Comparison of ENCODE assay signal across 8 cellular contexts in the genomic region with DNA sequence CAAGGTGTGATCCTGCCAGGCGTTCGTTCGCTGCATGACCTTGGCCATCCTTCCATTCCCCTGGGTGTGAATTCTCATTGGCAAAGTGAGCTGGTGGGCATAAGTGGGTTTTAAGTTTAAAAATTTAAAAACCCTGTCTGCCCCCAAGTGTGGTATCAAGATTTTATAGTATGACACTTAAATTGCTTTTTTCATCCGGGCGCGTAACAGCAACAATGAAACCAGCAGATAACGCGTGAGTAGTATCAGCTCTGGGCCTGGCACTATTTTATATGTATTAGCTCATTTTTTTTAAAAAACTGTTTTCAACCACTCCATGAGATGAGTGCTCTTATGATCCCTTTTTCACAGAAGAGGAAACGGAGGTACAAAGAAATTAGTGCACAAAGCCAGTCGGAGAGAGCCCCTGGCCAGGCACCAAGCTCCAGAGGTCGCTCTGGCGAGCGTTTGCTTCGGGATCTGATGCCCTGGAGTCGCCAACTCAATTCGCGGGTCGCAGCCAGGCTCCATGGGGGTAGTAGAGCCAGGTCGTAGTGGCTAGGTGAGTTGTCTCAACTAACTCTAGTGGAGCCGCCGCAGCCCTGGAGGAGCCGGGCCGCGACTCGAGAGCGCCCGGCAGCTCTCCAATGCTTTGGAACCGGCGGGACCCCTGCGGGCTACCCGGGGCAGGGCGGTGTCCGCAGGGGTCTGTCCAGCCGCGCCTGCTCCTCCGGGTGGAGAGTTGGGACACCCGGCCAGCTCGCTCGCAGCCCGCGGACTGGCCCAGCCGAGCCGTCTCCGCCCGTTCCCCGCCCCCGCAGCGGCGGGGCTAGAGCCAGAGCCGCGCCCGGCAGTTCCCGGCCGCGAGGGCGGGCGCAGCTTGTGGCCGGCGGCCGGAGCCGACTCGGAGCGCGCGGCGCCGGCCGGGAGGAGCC. TPM values are rescaled to one million over a fixed set of nuclear protein-coding genes. Genes with fewer than 3 reads are reported as not detected.
DNase-seq lines count a peak whose midpoint lies in the region; ATAC-seq, FAIRE-seq and TF ChIP-seq lines count a peak whose summit lies in the region.

A gene with protein sequence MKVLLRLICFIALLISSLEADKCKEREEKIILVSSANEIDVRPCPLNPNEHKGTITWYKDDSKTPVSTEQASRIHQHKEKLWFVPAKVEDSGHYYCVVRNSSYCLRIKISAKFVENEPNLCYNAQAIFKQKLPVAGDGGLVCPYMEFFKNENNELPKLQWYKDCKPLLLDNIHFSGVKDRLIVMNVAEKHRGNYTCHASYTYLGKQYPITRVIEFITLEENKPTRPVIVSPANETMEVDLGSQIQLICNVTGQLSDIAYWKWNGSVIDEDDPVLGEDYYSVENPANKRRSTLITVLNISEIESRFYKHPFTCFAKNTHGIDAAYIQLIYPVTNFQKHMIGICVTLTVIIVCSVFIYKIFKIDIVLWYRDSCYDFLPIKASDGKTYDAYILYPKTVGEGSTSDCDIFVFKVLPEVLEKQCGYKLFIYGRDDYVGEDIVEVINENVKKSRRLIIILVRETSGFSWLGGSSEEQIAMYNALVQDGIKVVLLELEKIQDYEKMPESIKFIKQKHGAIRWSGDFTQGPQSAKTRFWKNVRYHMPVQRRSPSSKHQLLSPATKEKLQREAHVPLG (plus strand): TSS at position 832 of the 914 bp plus-strand sequence. CDS start 14,979 bp downstream, outside the sequence.

- H3K9me3 ChIP-seq in esophagus squamous epithelium (peaks cover 0 to 28% (median 10%) of the 10 kb centered on the region in 3 donors), mucosa of descending colon (peaks cover 9% of the 10 kb centered on the region)

- H3K4me3 ChIP-seq in esophagus squamous epithelium (peak within 1 kb of the TSS; percentile 72 to 87 (median 74)), mucosa of descending colon (peak within 1 kb of the TSS; percentile 27)

- DNase-seq in stimulated activated CD4-positive, alpha-beta T cell treated with anti-CD3 and anti-CD28 coated beads, Interleukin-4, amount 100 ng/mL, for 1 hour, result peak; percentile 40
- no peak for DNase-seq in stimulated activated CD4-positive, alpha-beta T cell treated with anti-CD3 and anti-CD28 coated beads, Interleukin-1b, Interleukin-23, amount 100 ng/mL, for 48 hours
- DNase-seq in esophagus squamous epithelium (lab: John Stamatoyannopoulos, UW) (no peak), mucosa of descending colon (peak; percentile 80 to 88 (median 82)), urothelium cell line (ENCODE audit: low spot score) (peak; percentile 92), G401 (ENCODE audit: low spot score) (no peak)

- in situ Hi-C loops in G401 (cut with HindIII; ENCODE audit: low sequenced_read_pairs), result no loop called here

- H3K4me1 ChIP-seq in esophagus squamous epithelium (peaks cover 0 to 41% (median 8%) of the 10 kb centered on the region in 3 donors), mucosa of descending colon (ENCODE audit: low read depth) (peaks cover under 1% of the 10 kb centered on the region)

- no peak for FAIRE-seq in urothelium cell line (lab: Jason Lieb, UNC)

- H3K27ac ChIP-seq in VCaP, result peak within 1 kb of the TSS; percentile 78
- peak within 1 kb of the TSS; percentile 94 to 96 (median 94) for H3K27ac ChIP-seq in esophagus squamous epithelium

- 30 to 55% methylated on average over 12 to 18 of the region's 68 CpGs for WGBS in esophagus squamous epithelium, 2 donors

- TF ChIP-seq CTCF in VCaP (conservative IDR thresholded peaks at IDR 0.05) (no peak; the same call in 1 of the 2 replicates), esophagus squamous epithelium (IDR thresholded peaks at IDR 0.05) (peak in 1 of 6 experiments; percentile 1), mucosa of descending colon (IDR thresholded peaks at IDR 0.05) (no peak)

- H3K36me3 ChIP-seq in esophagus squamous epithelium, result peaks cover 0 to 24% (median 0%) of the 10 kb centered on the region in 3 donors
- no peaks in the 10 kb centered on the region for H3K36me3 ChIP-seq in mucosa of descending colon (ENCODE audit: low read depth)

- peak in 2 of 4 donors; percentile 79 to 87 for TF ChIP-seq POLR2A in esophagus squamous epithelium (IDR thresholded peaks at IDR 0.05)

- intact Hi-C loops in esophagus squamous epithelium (cut with DNase I) (no loop called here), mucosa of descending colon (cut with DNase I, micrococcal nuclease) (loop anchor here in 1 of 2 donors (10.0 kb wide), 1 partner anchor 117 kb away; no protein-coding TSS in a partner anchor)

- H3K27me3 ChIP-seq in esophagus squamous epithelium, result no peaks in the 10 kb centered on the region

- ATAC-seq in mucosa of descending colon (peak; percentile 96), GM21360 (IDR thresholded peaks at IDR 0.05; ENCODE audit: unreplicated experiment) (no peak)

RNA-seq across cellular contexts. Expression of the gene that starts here (rescaled TPM):
- total RNA-seq in esophagus squamous epithelium (10 to 100 TPM in 3 of 4 donors, 1 to 10 TPM in 1; 9.7 to 65.8 (median 24.6) TPM), mucosa of descending colon (10 to 100 TPM; 17.8 to 40.1 (median 39.1) TPM)
- total RNA-seq in G401 (2014; rRNA removed; shearing (Covaris generic)), result not detected in 2 replicates

Comparison
In these comparisons a context has a peak if more than half of its experiments do, and no peak if none do; other contexts are left out.
1. RNA of the gene that starts here (total RNA-seq): 17.8 to 40.1 TPM in mucosa of descending colon and 9.7 to 65.8 TPM in esophagus squamous epithelium; not detected in G401; every median in the first group is over 10 times any median in the second.
2. DNase-seq: peak in stimulated activated CD4-positive, alpha-beta T cell treated with anti-CD3 and anti-CD28 coated beads, Interleukin-4, amount 100 ng/mL, for 1 hour (single experiment), mucosa of descending colon (3 of 3) and urothelium cell line (single experiment); none in stimulated activated CD4-positive, alpha-beta T cell treated with anti-CD3 and anti-CD28 coated beads, Interleukin-1b, Interleukin-23, amount 100 ng/mL, for 48 hours (single experiment), esophagus squamous epithelium (single experiment) and G401 (single experiment).